Comparison of ENCODE assay signal across 1 cellular context in the genomic region with DNA sequence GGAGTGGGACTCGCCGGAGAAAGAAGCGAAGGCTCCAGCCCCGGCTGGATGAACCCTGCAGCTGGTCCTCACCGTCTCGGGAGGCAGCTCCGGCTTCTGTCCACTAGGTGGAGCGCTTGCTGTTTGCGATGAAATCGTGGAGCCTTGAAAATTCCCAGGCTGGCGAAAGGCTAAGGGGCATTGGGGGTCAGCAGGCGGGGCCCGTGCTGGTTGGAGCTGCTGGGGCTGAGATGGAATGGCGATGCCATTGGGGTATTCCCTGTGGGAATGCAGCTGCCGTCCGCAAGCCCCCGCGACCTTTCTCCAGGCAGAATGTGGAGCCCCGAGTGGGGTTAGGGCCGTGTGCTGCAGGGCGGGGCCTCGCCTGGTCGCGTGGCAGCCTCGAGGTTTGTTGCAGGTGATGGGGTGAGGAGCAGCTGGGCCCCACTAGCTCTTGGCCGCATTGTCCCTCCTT.
TF ChIP-seq lines count a peak whose summit lies in the region.

No MANE protein-coding gene starts in this region.

TF ChIP-seq in HepG2, 621 proteins besides CTCF, POLR2A, EP300 and RAD21 (continued from another document and continues in another):
- TF ChIP-seq, protein P1, sequence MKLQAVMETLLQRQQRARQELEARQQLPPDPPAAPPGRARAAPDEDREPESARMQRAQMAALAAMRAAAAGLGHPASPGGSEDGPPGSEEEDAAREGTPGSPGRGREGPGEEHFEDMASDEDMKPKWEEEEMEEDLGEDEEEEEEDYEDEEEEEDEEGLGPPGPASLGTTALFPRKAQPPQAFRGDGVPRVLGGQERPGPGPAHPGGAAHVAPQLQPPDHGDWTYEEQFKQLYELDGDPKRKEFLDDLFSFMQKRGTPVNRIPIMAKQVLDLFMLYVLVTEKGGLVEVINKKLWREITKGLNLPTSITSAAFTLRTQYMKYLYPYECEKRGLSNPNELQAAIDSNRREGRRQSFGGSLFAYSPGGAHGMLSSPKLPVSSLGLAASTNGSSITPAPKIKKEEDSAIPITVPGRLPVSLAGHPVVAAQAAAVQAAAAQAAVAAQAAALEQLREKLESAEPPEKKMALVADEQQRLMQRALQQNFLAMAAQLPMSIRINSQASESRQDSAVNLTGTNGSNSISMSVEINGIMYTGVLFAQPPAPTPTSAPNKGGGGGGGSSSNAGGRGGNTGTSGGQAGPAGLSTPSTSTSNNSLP (IDR thresholded peaks at IDR 0.05; ENCODE audit: low read depth, low read length) = no peak; the same call in 1 of the 2 replicates
- no peak for TF ChIP-seq ZNF337 (CRISPR knock-in tag; IDR thresholded peaks at IDR 0.05; ENCODE audit: borderline replicate concordance, low read depth)
- no peak for TF ChIP-seq PITX1 (CRISPR knock-in tag; IDR thresholded peaks at IDR 0.05)
- TF ChIP-seq ZFP62 (CRISPR knock-in tag; IDR thresholded peaks at IDR 0.05) = no peak
- TF ChIP-seq REL (CRISPR knock-in tag; conservative IDR thresholded peaks at IDR 0.05) = no peak
- no peak for TF ChIP-seq RARG (CRISPR knock-in tag; IDR thresholded peaks at IDR 0.05; ENCODE audit: low read depth)
- no peak for TF ChIP-seq ZNF446 (CRISPR knock-in tag; IDR thresholded peaks at IDR 0.05)
- no peak for TF ChIP-seq ZNF781 (CRISPR knock-in tag; IDR thresholded peaks at IDR 0.05; ENCODE audit: borderline replicate concordance, not compliant biosample characterization)
- no peak for TF ChIP-seq RORA (CRISPR knock-in tag; IDR thresholded peaks at IDR 0.05)
- no peak for TF ChIP-seq ZIK1 (CRISPR knock-in tag; IDR thresholded peaks at IDR 0.05; ENCODE audit: borderline replicate concordance, low read depth)
- TF ChIP-seq, protein P2, sequence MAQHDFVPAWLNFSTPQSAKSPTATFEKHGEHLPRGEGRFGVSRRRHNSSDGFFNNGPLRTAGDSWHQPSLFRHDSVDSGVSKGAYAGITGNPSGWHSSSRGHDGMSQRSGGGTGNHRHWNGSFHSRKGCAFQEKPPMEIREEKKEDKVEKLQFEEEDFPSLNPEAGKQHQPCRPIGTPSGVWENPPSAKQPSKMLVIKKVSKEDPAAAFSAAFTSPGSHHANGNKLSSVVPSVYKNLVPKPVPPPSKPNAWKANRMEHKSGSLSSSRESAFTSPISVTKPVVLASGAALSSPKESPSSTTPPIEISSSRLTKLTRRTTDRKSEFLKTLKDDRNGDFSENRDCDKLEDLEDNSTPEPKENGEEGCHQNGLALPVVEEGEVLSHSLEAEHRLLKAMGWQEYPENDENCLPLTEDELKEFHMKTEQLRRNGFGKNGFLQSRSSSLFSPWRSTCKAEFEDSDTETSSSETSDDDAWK (CRISPR knock-in tag; IDR thresholded peaks at IDR 0.05) = no peak
- no peak for TF ChIP-seq ZC3H13 (CRISPR knock-in tag; IDR thresholded peaks at IDR 0.05)
- TF ChIP-seq ZNF256 (CRISPR knock-in tag; conservative IDR thresholded peaks at IDR 0.05) = no peak
- TF ChIP-seq RBAK (CRISPR knock-in tag; IDR thresholded peaks at IDR 0.05) = no peak
- TF ChIP-seq FOXJ3 (CRISPR knock-in tag; IDR thresholded peaks at IDR 0.05; ENCODE audit: borderline replicate concordance) = no peak
- TF ChIP-seq ZNF253 (CRISPR knock-in tag; IDR thresholded peaks at IDR 0.05; ENCODE audit: borderline replicate concordance) = no peak
- TF ChIP-seq, protein P3, sequence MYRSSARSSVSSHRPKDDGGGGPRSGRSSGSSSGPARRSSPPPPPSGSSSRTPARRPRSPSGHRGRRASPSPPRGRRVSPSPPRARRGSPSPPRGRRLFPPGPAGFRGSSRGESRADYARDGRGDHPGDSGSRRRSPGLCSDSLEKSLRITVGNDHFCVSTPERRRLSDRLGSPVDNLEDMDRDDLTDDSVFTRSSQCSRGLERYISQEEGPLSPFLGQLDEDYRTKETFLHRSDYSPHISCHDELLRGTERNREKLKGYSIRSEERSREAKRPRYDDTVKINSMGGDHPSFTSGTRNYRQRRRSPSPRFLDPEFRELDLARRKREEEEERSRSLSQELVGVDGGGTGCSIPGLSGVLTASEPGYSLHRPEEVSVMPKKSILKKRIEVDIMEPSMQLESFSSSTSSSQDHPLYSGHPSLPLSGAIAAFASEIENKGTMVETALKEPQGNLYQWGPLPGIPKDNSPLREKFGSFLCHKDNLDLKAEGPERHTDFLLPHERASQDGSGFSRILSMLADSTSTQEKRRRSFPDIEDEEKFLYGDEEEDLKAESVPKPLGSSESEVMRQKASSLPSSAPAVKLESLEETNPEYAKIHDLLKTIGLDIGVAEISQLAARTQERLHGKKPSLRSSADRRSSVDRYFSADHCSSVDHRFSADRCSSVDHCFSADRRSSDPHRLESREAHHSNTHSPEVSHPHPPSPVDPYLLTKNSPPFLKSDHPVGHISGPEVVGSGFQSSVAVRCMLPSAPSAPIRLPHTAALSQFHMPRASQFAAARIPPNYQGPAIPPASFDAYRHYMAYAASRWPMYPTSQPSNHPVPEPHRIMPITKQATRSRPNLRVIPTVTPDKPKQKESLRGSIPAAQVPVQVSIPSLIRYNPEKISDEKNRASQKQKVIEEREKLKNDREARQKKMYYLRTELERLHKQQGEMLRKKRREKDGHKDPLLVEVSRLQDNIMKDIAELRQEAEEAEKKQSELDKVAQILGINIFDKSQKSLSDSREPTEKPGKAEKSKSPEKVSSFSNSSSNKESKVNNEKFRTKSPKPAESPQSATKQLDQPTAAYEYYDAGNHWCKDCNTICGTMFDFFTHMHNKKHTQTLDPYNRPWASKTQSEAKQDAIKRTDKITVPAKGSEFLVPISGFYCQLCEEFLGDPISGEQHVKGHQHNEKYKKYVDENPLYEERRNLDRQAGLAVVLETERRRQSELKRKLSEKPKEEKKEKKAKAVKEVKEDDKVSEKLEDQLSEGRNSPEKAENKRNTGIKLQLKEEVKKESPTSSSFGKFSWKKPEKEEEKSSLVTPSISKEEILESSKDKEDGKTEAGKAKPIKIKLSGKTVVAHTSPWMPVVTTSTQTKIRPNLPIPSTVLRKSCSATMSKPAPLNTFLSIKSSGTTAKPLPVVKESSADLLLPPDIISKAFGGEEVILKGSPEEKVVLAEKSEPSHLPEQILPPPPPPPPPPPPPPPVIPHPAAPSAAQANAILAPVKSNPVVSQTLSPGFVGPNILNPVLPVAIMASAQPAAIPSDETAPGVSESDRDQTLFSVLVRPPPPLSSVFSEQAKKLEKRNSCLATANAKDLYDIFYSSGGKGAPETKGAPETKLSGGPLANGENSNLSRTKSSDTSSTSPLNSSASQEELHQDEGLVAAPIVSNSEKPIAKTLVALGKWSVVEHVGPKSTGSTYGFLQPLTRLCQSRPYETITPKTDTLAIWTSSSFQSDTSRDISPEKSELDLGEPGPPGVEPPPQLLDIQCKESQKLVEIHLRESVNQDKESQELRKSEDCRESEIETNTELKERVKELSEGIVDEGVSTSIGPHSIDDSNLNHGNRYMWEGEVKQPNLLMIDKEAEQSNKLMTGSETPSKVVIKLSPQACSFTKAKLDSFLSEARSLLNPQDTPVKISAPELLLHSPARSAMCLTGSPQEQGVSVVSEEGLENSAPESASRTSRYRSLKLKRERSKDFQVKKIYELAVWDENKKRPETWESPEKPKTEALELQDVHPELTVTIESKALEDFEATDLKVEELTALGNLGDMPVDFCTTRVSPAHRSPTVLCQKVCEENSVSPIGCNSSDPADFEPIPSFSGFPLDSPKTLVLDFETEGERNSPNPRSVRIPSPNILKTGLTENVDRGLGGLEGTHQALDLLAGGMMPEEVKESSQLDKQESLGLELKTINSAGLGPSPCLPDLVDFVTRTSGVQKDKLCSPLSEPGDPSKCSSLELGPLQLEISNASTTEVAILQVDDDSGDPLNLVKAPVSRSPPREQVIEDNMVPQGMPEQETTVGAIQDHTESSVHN (CRISPR knock-in tag; IDR thresholded peaks at IDR 0.05) = no peak
- TF ChIP-seq PRPF4 (IDR thresholded peaks at IDR 0.05; ENCODE audit: low read depth, low read length, poor library complexity, severe bottlenecking) = no peak
- TF ChIP-seq ETV6 (CRISPR knock-in tag; conservative IDR thresholded peaks at IDR 0.05) = no peak
- no peak for TF ChIP-seq GTF2F1 (IDR thresholded peaks at IDR 0.05; ENCODE audit: low read length)
- no peak for TF ChIP-seq SSRP1 (CRISPR knock-in tag; IDR thresholded peaks at IDR 0.05)
- TF ChIP-seq, protein P4, sequence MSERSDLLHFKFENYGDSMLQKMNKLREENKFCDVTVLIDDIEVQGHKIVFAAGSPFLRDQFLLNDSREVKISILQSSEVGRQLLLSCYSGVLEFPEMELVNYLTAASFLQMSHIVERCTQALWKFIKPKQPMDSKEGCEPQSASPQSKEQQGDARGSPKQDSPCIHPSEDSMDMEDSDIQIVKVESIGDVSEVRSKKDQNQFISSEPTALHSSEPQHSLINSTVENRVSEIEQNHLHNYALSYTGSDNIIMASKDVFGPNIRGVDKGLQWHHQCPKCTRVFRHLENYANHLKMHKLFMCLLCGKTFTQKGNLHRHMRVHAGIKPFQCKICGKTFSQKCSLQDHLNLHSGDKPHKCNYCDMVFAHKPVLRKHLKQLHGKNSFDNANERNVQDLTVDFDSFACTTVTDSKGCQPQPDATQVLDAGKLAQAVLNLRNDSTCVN (CRISPR knock-in tag; IDR thresholded peaks at IDR 0.05; ENCODE audit: borderline replicate concordance) = peak; percentile 50; the same call in 1 of the 2 replicates
- TF ChIP-seq, protein P5, sequence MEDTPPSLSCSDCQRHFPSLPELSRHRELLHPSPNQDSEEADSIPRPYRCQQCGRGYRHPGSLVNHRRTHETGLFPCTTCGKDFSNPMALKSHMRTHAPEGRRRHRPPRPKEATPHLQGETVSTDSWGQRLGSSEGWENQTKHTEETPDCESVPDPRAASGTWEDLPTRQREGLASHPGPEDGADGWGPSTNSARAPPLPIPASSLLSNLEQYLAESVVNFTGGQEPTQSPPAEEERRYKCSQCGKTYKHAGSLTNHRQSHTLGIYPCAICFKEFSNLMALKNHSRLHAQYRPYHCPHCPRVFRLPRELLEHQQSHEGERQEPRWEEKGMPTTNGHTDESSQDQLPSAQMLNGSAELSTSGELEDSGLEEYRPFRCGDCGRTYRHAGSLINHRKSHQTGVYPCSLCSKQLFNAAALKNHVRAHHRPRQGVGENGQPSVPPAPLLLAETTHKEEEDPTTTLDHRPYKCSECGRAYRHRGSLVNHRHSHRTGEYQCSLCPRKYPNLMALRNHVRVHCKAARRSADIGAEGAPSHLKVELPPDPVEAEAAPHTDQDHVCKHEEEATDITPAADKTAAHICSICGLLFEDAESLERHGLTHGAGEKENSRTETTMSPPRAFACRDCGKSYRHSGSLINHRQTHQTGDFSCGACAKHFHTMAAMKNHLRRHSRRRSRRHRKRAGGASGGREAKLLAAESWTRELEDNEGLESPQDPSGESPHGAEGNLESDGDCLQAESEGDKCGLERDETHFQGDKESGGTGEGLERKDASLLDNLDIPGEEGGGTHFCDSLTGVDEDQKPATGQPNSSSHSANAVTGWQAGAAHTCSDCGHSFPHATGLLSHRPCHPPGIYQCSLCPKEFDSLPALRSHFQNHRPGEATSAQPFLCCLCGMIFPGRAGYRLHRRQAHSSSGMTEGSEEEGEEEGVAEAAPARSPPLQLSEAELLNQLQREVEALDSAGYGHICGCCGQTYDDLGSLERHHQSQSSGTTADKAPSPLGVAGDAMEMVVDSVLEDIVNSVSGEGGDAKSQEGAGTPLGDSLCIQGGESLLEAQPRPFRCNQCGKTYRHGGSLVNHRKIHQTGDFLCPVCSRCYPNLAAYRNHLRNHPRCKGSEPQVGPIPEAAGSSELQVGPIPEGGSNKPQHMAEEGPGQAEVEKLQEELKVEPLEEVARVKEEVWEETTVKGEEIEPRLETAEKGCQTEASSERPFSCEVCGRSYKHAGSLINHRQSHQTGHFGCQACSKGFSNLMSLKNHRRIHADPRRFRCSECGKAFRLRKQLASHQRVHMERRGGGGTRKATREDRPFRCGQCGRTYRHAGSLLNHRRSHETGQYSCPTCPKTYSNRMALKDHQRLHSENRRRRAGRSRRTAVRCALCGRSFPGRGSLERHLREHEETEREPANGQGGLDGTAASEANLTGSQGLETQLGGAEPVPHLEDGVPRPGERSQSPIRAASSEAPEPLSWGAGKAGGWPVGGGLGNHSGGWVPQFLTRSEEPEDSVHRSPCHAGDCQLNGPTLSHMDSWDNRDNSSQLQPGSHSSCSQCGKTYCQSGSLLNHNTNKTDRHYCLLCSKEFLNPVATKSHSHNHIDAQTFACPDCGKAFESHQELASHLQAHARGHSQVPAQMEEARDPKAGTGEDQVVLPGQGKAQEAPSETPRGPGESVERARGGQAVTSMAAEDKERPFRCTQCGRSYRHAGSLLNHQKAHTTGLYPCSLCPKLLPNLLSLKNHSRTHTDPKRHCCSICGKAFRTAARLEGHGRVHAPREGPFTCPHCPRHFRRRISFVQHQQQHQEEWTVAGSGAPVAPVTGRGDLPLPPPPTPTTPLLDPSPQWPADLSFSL (CRISPR knock-in tag; IDR thresholded peaks at IDR 0.05) = no peak
- no peak for TF ChIP-seq ZNF703 (CRISPR knock-in tag; IDR thresholded peaks at IDR 0.05; ENCODE audit: borderline replicate concordance)
- no peak; the same call in 1 of the 2 replicates for TF ChIP-seq ZNF275 (CRISPR knock-in tag; IDR thresholded peaks at IDR 0.05; ENCODE audit: borderline replicate concordance)
- TF ChIP-seq ZNF556 (CRISPR knock-in tag; IDR thresholded peaks at IDR 0.05; ENCODE audit: borderline replicate concordance) = no peak
- TF ChIP-seq AGO2 (optimal IDR thresholded peaks at IDR 0.05; ENCODE audit: low read depth, low read length) = no peak
- TF ChIP-seq BHLHE40 (IDR thresholded peaks at IDR 0.05; ENCODE audit: low read length) = no peak
- TF ChIP-seq ZNF747 (CRISPR knock-in tag; IDR thresholded peaks at IDR 0.05; ENCODE audit: borderline replicate concordance) = no peak
- TF ChIP-seq, protein P6, sequence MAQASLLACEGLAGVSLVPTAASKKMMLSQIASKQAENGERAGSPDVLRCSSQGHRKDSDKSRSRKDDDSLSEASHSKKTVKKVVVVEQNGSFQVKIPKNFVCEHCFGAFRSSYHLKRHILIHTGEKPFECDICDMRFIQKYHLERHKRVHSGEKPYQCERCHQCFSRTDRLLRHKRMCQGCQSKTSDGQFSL (CRISPR knock-in tag; IDR thresholded peaks at IDR 0.05) = no peak
- TF ChIP-seq ZNF205 (CRISPR knock-in tag; IDR thresholded peaks at IDR 0.05) = 0 out of 2 replicates have a peak, but pooled peaks have one; percentile 39
- TF ChIP-seq MNT (IDR thresholded peaks at IDR 0.05) = no peak
- TF ChIP-seq TBX3 (IDR thresholded peaks at IDR 0.05; ENCODE audit: borderline replicate concordance) = no peak
- no peak for TF ChIP-seq NFYB (CRISPR knock-in tag; IDR thresholded peaks at IDR 0.05)
